ENCODE assay signal across 1 cellular context in genomic region chr12:21301-22189, GRCh38.
TF ChIP-seq lines count a peak whose summit lies in the region.

No MANE protein-coding gene starts in this region.

TF ChIP-seq in HepG2, 621 proteins besides CTCF, POLR2A, EP300 and RAD21 (continued from another document and continues in another):
- TF ChIP-seq, protein P1, sequence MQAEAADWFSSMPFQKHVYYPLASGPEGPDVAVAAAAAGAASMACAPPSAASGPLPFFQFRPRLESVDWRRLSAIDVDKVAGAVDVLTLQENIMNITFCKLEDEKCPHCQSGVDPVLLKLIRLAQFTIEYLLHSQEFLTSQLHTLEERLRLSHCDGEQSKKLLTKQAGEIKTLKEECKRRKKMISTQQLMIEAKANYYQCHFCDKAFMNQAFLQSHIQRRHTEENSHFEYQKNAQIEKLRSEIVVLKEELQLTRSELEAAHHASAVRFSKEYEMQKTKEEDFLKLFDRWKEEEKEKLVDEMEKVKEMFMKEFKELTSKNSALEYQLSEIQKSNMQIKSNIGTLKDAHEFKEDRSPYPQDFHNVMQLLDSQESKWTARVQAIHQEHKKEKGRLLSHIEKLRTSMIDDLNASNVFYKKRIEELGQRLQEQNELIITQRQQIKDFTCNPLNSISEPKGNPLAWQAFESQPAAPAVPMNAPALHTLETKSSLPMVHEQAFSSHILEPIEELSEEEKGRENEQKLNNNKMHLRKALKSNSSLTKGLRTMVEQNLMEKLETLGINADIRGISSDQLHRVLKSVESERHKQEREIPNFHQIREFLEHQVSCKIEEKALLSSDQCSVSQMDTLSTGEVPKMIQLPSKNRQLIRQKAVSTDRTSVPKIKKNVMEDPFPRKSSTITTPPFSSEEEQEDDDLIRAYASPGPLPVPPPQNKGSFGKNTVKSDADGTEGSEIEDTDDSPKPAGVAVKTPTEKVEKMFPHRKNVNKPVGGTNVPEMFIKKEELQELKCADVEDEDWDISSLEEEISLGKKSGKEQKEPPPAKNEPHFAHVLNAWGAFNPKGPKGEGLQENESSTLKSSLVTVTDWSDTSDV (CRISPR knock-in tag; IDR thresholded peaks at IDR 0.05) = peak; percentile 50; the same call in 1 of the 2 replicates
- TF ChIP-seq CENPX (CRISPR knock-in tag; IDR thresholded peaks at IDR 0.05) = no peak
- TF ChIP-seq NFKBIZ (CRISPR knock-in tag; IDR thresholded peaks at IDR 0.05) = no peak
- TF ChIP-seq, protein P2, sequence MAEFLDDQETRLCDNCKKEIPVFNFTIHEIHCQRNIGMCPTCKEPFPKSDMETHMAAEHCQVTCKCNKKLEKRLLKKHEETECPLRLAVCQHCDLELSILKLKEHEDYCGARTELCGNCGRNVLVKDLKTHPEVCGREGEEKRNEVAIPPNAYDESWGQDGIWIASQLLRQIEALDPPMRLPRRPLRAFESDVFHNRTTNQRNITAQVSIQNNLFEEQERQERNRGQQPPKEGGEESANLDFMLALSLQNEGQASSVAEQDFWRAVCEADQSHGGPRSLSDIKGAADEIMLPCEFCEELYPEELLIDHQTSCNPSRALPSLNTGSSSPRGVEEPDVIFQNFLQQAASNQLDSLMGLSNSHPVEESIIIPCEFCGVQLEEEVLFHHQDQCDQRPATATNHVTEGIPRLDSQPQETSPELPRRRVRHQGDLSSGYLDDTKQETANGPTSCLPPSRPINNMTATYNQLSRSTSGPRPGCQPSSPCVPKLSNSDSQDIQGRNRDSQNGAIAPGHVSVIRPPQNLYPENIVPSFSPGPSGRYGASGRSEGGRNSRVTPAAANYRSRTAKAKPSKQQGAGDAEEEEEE (CRISPR knock-in tag; IDR thresholded peaks at IDR 0.05; ENCODE audit: borderline replicate concordance) = no peak
- no peak for TF ChIP-seq ZNF251 (CRISPR knock-in tag; IDR thresholded peaks at IDR 0.05)
- no peak for TF ChIP-seq FOXK1 (CRISPR knock-in tag; IDR thresholded peaks at IDR 0.05; ENCODE audit: borderline replicate concordance, low read depth)
- TF ChIP-seq PLRG1 (conservative IDR thresholded peaks at IDR 0.05) = no peak
- no peak for TF ChIP-seq ZSCAN9 (CRISPR knock-in tag; IDR thresholded peaks at IDR 0.05; ENCODE audit: borderline replicate concordance)
- 0 out of 2 replicates have a peak, but pooled peaks have one; percentile 34 for TF ChIP-seq ZSCAN31 (CRISPR knock-in tag; IDR thresholded peaks at IDR 0.05; ENCODE audit: low read depth)
- no peak for TF ChIP-seq HDAC1 (CRISPR knock-in tag; IDR thresholded peaks at IDR 0.05)
- TF ChIP-seq NPAS2 (CRISPR knock-in tag; IDR thresholded peaks at IDR 0.05; ENCODE audit: borderline replicate concordance) = no peak; the same call in 1 of the 2 replicates
- 0 out of 2 replicates have a peak, but pooled peaks have one; percentile 23 for TF ChIP-seq ZC3H4 (CRISPR knock-in tag; IDR thresholded peaks at IDR 0.05; ENCODE audit: borderline replicate concordance)
- no peak for TF ChIP-seq ARID4A (CRISPR knock-in tag; IDR thresholded peaks at IDR 0.05; ENCODE audit: borderline replicate concordance)
- 0 out of 2 replicates have a peak, but pooled peaks have one; percentile 76 for TF ChIP-seq THAP7 (CRISPR knock-in tag; IDR thresholded peaks at IDR 0.05)
- TF ChIP-seq TRIM24 (CRISPR knock-in tag; IDR thresholded peaks at IDR 0.05) = 0 out of 2 replicates have a peak, but pooled peaks have one; percentile 12
- peak; percentile 47; the same call in 1 of the 2 replicates for TF ChIP-seq SALL1 (CRISPR knock-in tag; IDR thresholded peaks at IDR 0.05)
- TF ChIP-seq ZNF280D (CRISPR knock-in tag; IDR thresholded peaks at IDR 0.05) = no peak
- TF ChIP-seq NR3C1 (CRISPR knock-in tag; IDR thresholded peaks at IDR 0.05) = no peak
- no peak for TF ChIP-seq SOX5 (CRISPR knock-in tag; IDR thresholded peaks at IDR 0.05; ENCODE audit: borderline replicate concordance)
- TF ChIP-seq ZBTB3 (CRISPR knock-in tag; IDR thresholded peaks at IDR 0.05; ENCODE audit: borderline replicate concordance, low read depth) = no peak
- TF ChIP-seq, protein P3, sequence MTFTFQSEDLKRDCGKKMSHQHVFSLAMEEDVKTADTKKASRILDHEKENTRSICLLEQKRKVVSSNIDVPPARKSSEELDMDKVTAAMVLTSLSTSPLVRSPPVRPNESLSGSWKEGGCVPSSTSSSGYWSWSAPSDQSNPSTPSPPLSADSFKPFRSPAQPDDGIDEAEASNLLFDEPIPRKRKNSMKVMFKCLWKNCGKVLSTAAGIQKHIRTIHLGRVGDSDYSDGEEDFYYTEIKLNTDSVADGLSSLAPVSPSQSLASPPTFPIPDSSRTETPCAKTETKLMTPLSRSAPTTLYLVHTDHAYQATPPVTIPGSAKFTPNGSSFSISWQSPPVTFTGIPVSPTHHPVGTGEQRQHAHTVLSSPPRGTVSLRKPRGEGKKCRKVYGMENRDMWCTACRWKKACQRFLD (CRISPR knock-in tag; IDR thresholded peaks at IDR 0.05; ENCODE audit: borderline replicate concordance) = no peak
- no peak for TF ChIP-seq ZNF343 (CRISPR knock-in tag; IDR thresholded peaks at IDR 0.05)
- TF ChIP-seq ZNF788 (CRISPR knock-in tag; IDR thresholded peaks at IDR 0.05; ENCODE audit: borderline replicate concordance) = peak; percentile 28; the same call in 1 of the 2 replicates
- TF ChIP-seq DNMT1 (CRISPR knock-in tag; IDR thresholded peaks at IDR 0.05) = peak; percentile 62; the same call in 1 of the 2 replicates
- TF ChIP-seq, protein P4, sequence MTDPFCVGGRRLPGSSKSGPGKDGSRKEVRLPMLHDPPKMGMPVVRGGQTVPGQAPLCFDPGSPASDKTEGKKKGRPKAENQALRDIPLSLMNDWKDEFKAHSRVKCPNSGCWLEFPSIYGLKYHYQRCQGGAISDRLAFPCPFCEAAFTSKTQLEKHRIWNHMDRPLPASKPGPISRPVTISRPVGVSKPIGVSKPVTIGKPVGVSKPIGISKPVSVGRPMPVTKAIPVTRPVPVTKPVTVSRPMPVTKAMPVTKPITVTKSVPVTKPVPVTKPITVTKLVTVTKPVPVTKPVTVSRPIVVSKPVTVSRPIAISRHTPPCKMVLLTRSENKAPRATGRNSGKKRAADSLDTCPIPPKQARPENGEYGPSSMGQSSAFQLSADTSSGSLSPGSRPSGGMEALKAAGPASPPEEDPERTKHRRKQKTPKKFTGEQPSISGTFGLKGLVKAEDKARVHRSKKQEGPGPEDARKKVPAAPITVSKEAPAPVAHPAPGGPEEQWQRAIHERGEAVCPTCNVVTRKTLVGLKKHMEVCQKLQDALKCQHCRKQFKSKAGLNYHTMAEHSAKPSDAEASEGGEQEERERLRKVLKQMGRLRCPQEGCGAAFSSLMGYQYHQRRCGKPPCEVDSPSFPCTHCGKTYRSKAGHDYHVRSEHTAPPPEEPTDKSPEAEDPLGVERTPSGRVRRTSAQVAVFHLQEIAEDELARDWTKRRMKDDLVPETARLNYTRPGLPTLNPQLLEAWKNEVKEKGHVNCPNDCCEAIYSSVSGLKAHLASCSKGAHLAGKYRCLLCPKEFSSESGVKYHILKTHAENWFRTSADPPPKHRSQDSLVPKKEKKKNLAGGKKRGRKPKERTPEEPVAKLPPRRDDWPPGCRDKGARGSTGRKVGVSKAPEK (CRISPR knock-in tag; IDR thresholded peaks at IDR 0.05; ENCODE audit: borderline replicate concordance) = no peak
- no peak for TF ChIP-seq ZNF441 (CRISPR knock-in tag; IDR thresholded peaks at IDR 0.05; ENCODE audit: borderline replicate concordance)
- no peak for TF ChIP-seq GATAD2A (CRISPR knock-in tag; IDR thresholded peaks at IDR 0.05)
- no peak for TF ChIP-seq GATA4 (IDR thresholded peaks at IDR 0.05; ENCODE audit: borderline replicate concordance, low read depth)
- TF ChIP-seq ZFP41 (CRISPR knock-in tag; IDR thresholded peaks at IDR 0.05; ENCODE audit: borderline replicate concordance) = no peak
- TF ChIP-seq TBX2 (CRISPR knock-in tag; IDR thresholded peaks at IDR 0.05; ENCODE audit: borderline replicate concordance) = peak; percentile 44
- TF ChIP-seq ZNF335 (CRISPR knock-in tag; IDR thresholded peaks at IDR 0.05) = no peak
- 0 out of 2 replicates have a peak, but pooled peaks have one; percentile 44 for TF ChIP-seq SMAD9 (CRISPR knock-in tag; IDR thresholded peaks at IDR 0.05)
- no peak for TF ChIP-seq POLR2AphosphoS2 (IDR thresholded peaks at IDR 0.05; ENCODE audit: low read depth, low read length)
- TF ChIP-seq, protein P5, sequence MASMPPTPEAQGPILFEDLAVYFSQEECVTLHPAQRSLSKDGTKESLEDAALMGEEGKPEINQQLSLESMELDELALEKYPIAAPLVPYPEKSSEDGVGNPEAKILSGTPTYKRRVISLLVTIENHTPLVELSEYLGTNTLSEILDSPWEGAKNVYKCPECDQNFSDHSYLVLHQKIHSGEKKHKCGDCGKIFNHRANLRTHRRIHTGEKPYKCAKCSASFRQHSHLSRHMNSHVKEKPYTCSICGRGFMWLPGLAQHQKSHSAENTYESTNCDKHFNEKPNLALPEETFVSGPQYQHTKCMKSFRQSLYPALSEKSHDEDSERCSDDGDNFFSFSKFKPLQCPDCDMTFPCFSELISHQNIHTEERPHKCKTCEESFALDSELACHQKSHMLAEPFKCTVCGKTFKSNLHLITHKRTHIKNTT (CRISPR knock-in tag; IDR thresholded peaks at IDR 0.05) = no peak
- TF ChIP-seq MXI1 (IDR thresholded peaks at IDR 0.05; ENCODE audit: borderline replicate concordance, low read depth, low read length) = no peak
- TF ChIP-seq TAF1 (CRISPR knock-in tag; IDR thresholded peaks at IDR 0.05) = no peak
- TF ChIP-seq ZHX1 (CRISPR knock-in tag; IDR thresholded peaks at IDR 0.05; ENCODE audit: low read depth) = no peak
- no peak for TF ChIP-seq ARNT2 (CRISPR knock-in tag; IDR thresholded peaks at IDR 0.05; ENCODE audit: low read depth)
